ENCODE assay signal across 10 cellular contexts in genomic region chr4:1055243-1055701, GRCh38. TPM values are rescaled to one million over a fixed set of nuclear protein-coding genes. Genes with fewer than 3 reads are reported as not detected.
DNase-seq lines count a peak whose midpoint lies in the region; ATAC-seq and TF ChIP-seq lines count a peak whose summit lies in the region.
"Not testable (repeated sequence)": the region's sequence is repeated elsewhere in the genome, so short reads cannot be mapped to it uniquely, and the experiment has no call there.
"Had no signal": no experiment of that assay in that cellular context is flagged by ENCODE, and none has a peak within 500 bp of the region (broad histone marks: within the 10 kb centered on the region; RNA-seq: fewer than 3 reads in every experiment).

No MANE protein-coding gene starts in this region.

- not testable (repeated sequence) for H3K9me3 Mint-ChIP-seq in activated CD8-positive, alpha-beta T cell treated with anti-CD3 and anti-CD28 coated beads for 36 hours; activated naive CD8-positive, alpha-beta T cell treated with anti-CD3 and anti-CD28 coated beads, Interleukin-2, amount 10 ng/mL, durations not matched to agents 7 days and 5 days; stimulated activated effector memory CD8-positive, alpha-beta T cell treated with anti-CD3 and anti-CD28 coated beads, Interleukin-12 subunit alpha, Interleukin-12 subunit beta, amount 100 ng/mL, for 72 hours

- H4K20me1 ChIP-seq in BLaER1: peaks cover 55% of the 10 kb centered on the region
- H4K20me1 ChIP-seq in OCI-LY7 (ENCODE audit: insufficient read depth, low read length): not testable (repeated sequence)

- CTCF ChIA-PET in OCI-LY7 (lab: Charles Lee; ENCODE audit: unreplicated experiment): interaction anchor here (0.6 kb wide), 1 partner anchor 76 kb away, joined by 4 read pairs; no protein-coding TSS in a partner anchor
- CTCF ChIA-PET in activated CD8-positive, alpha-beta T cell treated with anti-CD3 and anti-CD28 coated beads for 36 hours (lab: Charles Lee): interaction anchor here (0.9 kb wide), 1 partner anchor 301 kb away, joined by 3 read pairs; no protein-coding TSS in a partner anchor

- not testable (repeated sequence) for BruUV-seq in OCI-LY7 (replicated peaks; lab: Mats Ljungman, UMichigan)

- H3K4me1 ChIP-seq in BLaER1: peaks cover 52% of the 10 kb centered on the region
- peaks cover 15% of the 10 kb centered on the region for H3K4me1 ChIP-seq in OCI-LY7 (ENCODE audit: insufficient read depth, low read length, poor library complexity, severe bottlenecking)
- not testable (repeated sequence) for H3K4me1 ChIP-seq in foreskin keratinocyte
- peaks cover 15% of the 10 kb centered on the region for H3K4me1 ChIP-seq in mesenchymal stem cell (ENCODE audit: control insufficient read depth, insufficient read depth, low read depth, low read length)

- H2BK120ac ChIP-seq in mesenchymal stem cell (ENCODE audit: low read depth, low read length): not testable (repeated sequence)

- H3K4me1 Mint-ChIP-seq in activated CD8-positive, alpha-beta T cell treated with anti-CD3 and anti-CD28 coated beads for 36 hours (ENCODE audit: low read depth); activated naive CD8-positive, alpha-beta T cell treated with anti-CD3 and anti-CD28 coated beads, Interleukin-2, amount 10 ng/mL, durations not matched to agents 7 days and 5 days: not testable (repeated sequence)
- H3K4me1 Mint-ChIP-seq in stimulated activated effector memory CD8-positive, alpha-beta T cell treated with anti-CD3 and anti-CD28 coated beads, Interleukin-12 subunit alpha, Interleukin-12 subunit beta, amount 100 ng/mL, for 72 hours: peaks cover 11% of the 10 kb centered on the region

- intact Hi-C loops in OCI-LY7 (cut with micrococcal nuclease; ENCODE audit: unreplicated experiment); activated CD8-positive, alpha-beta T cell treated with anti-CD3 and anti-CD28 coated beads for 36 hours (cut with micrococcal nuclease): not testable (repeated sequence)

- not testable (repeated sequence) for H3K9ac ChIP-seq in BLaER1
- peak overlapping the region; percentile 15 for H3K9ac ChIP-seq in mesenchymal stem cell (ENCODE audit: low read length)

- H4K91ac ChIP-seq in mesenchymal stem cell (ENCODE audit: low read length): not testable (repeated sequence)

- not testable (repeated sequence) for H2BK12ac ChIP-seq in mesenchymal stem cell (ENCODE audit: low read length in 2 of 2)

- H3K27ac ChIP-seq in BLaER1; foreskin keratinocyte; mesenchymal stem cell (ENCODE audit: low read length, poor library complexity, severe bottlenecking): not testable (repeated sequence)
- peak overlapping the region; percentile 40 for H3K27ac ChIP-seq in OCI-LY7 (ENCODE audit: low read depth, low read length, poor library complexity, severe bottlenecking)

- peak overlapping the region in 1 of 2 experiments; percentile 31 for H3K4ac ChIP-seq in mesenchymal stem cell (ENCODE audit: low read depth in 1 of 2, low read length in 2 of 2)

- H2BK5ac ChIP-seq in mesenchymal stem cell (ENCODE audit: low read depth, low read length, poor library complexity, severe bottlenecking): not testable (repeated sequence)

- H3K4me3 ChIP-seq in BLaER1: peak overlapping the region; percentile 54; the same call in 1 of the 2 replicates
- peak overlapping the region; percentile 60 for H3K4me3 ChIP-seq in OCI-LY7 (ENCODE audit: low read depth, low read length, poor library complexity, severe bottlenecking)
- H3K4me3 ChIP-seq in mesenchymal stem cell (ENCODE audit: insufficient read depth in 1 of 2, low read depth in 1 of 2, low read length in 2 of 2): peak overlapping the region in 1 of 2 experiments; percentile 28

- peak overlapping the region; percentile 82 for H3K27ac Mint-ChIP-seq in activated CD8-positive, alpha-beta T cell treated with anti-CD3 and anti-CD28 coated beads for 36 hours
- H3K27ac Mint-ChIP-seq in activated naive CD8-positive, alpha-beta T cell treated with anti-CD3 and anti-CD28 coated beads, Interleukin-2, amount 10 ng/mL, durations not matched to agents 7 days and 5 days: peak overlapping the region; percentile 88
- peak overlapping the region; percentile 51 for H3K27ac Mint-ChIP-seq in stimulated activated effector memory CD8-positive, alpha-beta T cell treated with anti-CD3 and anti-CD28 coated beads, Interleukin-12 subunit alpha, Interleukin-12 subunit beta, amount 100 ng/mL, for 72 hours

- not testable (repeated sequence) for H2BK15ac ChIP-seq in mesenchymal stem cell (ENCODE audit: low read depth, poor library complexity, severe bottlenecking)

- DNase-seq in OCI-LY7 (ENCODE audit: low spot score); activated naive CD8-positive, alpha-beta T cell treated with anti-CD3 and anti-CD28 coated beads, Interleukin-2, amount 10 ng/mL, durations not matched to agents 7 days and 5 days; foreskin keratinocyte; mesenchymal stem cell; stimulated activated effector memory CD8-positive, alpha-beta T cell treated with anti-CD3 and anti-CD28 coated beads, Interleukin-12 subunit alpha, Interleukin-12 subunit beta, amount 100 ng/mL, for 72 hours (ENCODE audit: low spot score in 2 of 2): not testable (repeated sequence)
- DNase-seq in activated CD8-positive, alpha-beta T cell treated with anti-CD3 and anti-CD28 coated beads for 36 hours: peak; percentile 26

- H3K27me3 Mint-ChIP-seq in activated CD8-positive, alpha-beta T cell treated with anti-CD3 and anti-CD28 coated beads for 36 hours; activated naive CD8-positive, alpha-beta T cell treated with anti-CD3 and anti-CD28 coated beads, Interleukin-2, amount 10 ng/mL, durations not matched to agents 7 days and 5 days: not testable (repeated sequence)

- not testable (repeated sequence) for H3K14ac ChIP-seq in mesenchymal stem cell (ENCODE audit: low read length in 2 of 2)

- not testable (repeated sequence) for H4K8ac ChIP-seq in mesenchymal stem cell (ENCODE audit: low read length)

- not testable (repeated sequence) for H3K18ac ChIP-seq in mesenchymal stem cell (ENCODE audit: low read depth in 1 of 2, low read length in 2 of 2)

- 64% methylated on average over 13 of the region's 13 CpGs for WGBS in mesenchymal stem cell

- H3K23ac ChIP-seq in mesenchymal stem cell (ENCODE audit: low read length in 2 of 2): not testable (repeated sequence)

- H3K79me2 ChIP-seq in OCI-LY7 (ENCODE audit: insufficient read depth, low read depth, low read length): not testable (repeated sequence)

- H3K36me3 ChIP-seq in BLaER1; OCI-LY7 (ENCODE audit: insufficient read depth, low read length); mesenchymal stem cell (ENCODE audit: control insufficient read depth in 1 of 2, insufficient read depth in 2 of 2, low read depth in 1 of 2, low read length in 2 of 2): not testable (repeated sequence)

- H3K4me3 Mint-ChIP-seq in activated CD8-positive, alpha-beta T cell treated with anti-CD3 and anti-CD28 coated beads for 36 hours: peak overlapping the region; percentile 59
- peak overlapping the region; percentile 74 for H3K4me3 Mint-ChIP-seq in activated naive CD8-positive, alpha-beta T cell treated with anti-CD3 and anti-CD28 coated beads, Interleukin-2, amount 10 ng/mL, durations not matched to agents 7 days and 5 days
- peak overlapping the region; percentile 60 for H3K4me3 Mint-ChIP-seq in stimulated activated effector memory CD8-positive, alpha-beta T cell treated with anti-CD3 and anti-CD28 coated beads, Interleukin-12 subunit alpha, Interleukin-12 subunit beta, amount 100 ng/mL, for 72 hours

- not testable (repeated sequence) for H2AK5ac ChIP-seq in mesenchymal stem cell (ENCODE audit: low read length, severe bottlenecking)

- ATAC-seq in GM21423 (IDR thresholded peaks at IDR 0.05; ENCODE audit: unreplicated experiment) (peak; percentile 11), foreskin keratinocyte (peak; percentile 14)
- ATAC-seq in activated CD8-positive, alpha-beta T cell treated with anti-CD3 and anti-CD28 coated beads for 36 hours: peak; percentile 26
- peak; percentile 15 for ATAC-seq in activated naive CD8-positive, alpha-beta T cell treated with anti-CD3 and anti-CD28 coated beads, Interleukin-2, amount 10 ng/mL, durations not matched to agents 7 days and 5 days (ENCODE audit: low read depth)
- ATAC-seq in stimulated activated effector memory CD8-positive, alpha-beta T cell treated with anti-CD3 and anti-CD28 coated beads, Interleukin-12 subunit alpha, Interleukin-12 subunit beta, amount 100 ng/mL, for 72 hours: peak; percentile 39

- not testable (repeated sequence) for H3K36me3 Mint-ChIP-seq in activated CD8-positive, alpha-beta T cell treated with anti-CD3 and anti-CD28 coated beads for 36 hours (ENCODE audit: low read depth); activated naive CD8-positive, alpha-beta T cell treated with anti-CD3 and anti-CD28 coated beads, Interleukin-2, amount 10 ng/mL, durations not matched to agents 7 days and 5 days; stimulated activated effector memory CD8-positive, alpha-beta T cell treated with anti-CD3 and anti-CD28 coated beads, Interleukin-12 subunit alpha, Interleukin-12 subunit beta, amount 100 ng/mL, for 72 hours

- POLR2A ChIA-PET in OCI-LY7 (lab: Charles Lee): not testable (repeated sequence)
- POLR2A ChIA-PET in activated CD8-positive, alpha-beta T cell treated with anti-CD3 and anti-CD28 coated beads for 36 hours (lab: Charles Lee): interaction anchor here (0.7 to 1.0 kb wide), 3 partner anchors 9 to 235 kb away, joined by 3 read pairs; partner anchors contain the start of gene MAEA
- POLR2A ChIA-PET in activated naive CD8-positive, alpha-beta T cell treated with anti-CD3 and anti-CD28 coated beads, Interleukin-2, amount 10 ng/mL, durations not matched to agents 7 days and 5 days (lab: Charles Lee): interaction anchor here (0.7 to 1.2 kb wide), 3 partner anchors 10 to 387 kb away, joined by 3 to 5 read pairs (median 4); partner anchors contain the start of genes GAK and TMEM175

- not testable (repeated sequence) for H3K79me1 ChIP-seq in mesenchymal stem cell (replicated peaks; ENCODE audit: low read length, poor library complexity, severe bottlenecking)

- H3K9me2 ChIP-seq in OCI-LY7 (ENCODE audit: insufficient read depth, low read length): not testable (repeated sequence)

- TF ChIP-seq CTCF in OCI-LY7 (conservative IDR thresholded peaks at IDR 0.05; ENCODE audit: low read length); activated CD8-positive, alpha-beta T cell treated with anti-CD3 and anti-CD28 coated beads for 36 hours (IDR thresholded peaks at IDR 0.05); foreskin keratinocyte (conservative IDR thresholded peaks at IDR 0.05): not testable (repeated sequence)

- H2AFZ ChIP-seq in OCI-LY7 (ENCODE audit: low read length): peak overlapping the region; percentile 99
- H2AFZ ChIP-seq in mesenchymal stem cell (ENCODE audit: low read depth, low read length): not testable (repeated sequence)

- H3K27me3 ChIP-seq in BLaER1 (peaks cover 95% of the 10 kb centered on the region), foreskin keratinocyte (peaks cover 80% of the 10 kb centered on the region), mesenchymal stem cell (ENCODE audit: control insufficient read depth in 1 of 2, insufficient read depth in 1 of 2, low read length in 2 of 2) (peaks cover 31 to 37% of the 10 kb centered on the region in 2 experiments)

- H3K4me2 ChIP-seq in BLaER1: peak overlapping the region; percentile 78
- H3K4me2 ChIP-seq in OCI-LY7 (ENCODE audit: low read length): peak overlapping the region; percentile 61
- not testable (repeated sequence) for H3K4me2 ChIP-seq in mesenchymal stem cell (ENCODE audit: low read length, poor library complexity, severe bottlenecking)

- peaks cover 18% of the 10 kb centered on the region for H3K9me3 ChIP-seq in BLaER1
- not testable (repeated sequence) for H3K9me3 ChIP-seq in OCI-LY7 (ENCODE audit: low read length); mesenchymal stem cell (ENCODE audit: control insufficient read depth, low read length)

RNA-seq across cellular contexts. Expression of gene FGFRL1, which starts 43.8 kb away (rescaled TPM):
- total RNA-seq in OCI-LY7 (2014; rRNA removed; shearing (Covaris generic)): 1.4 and 1.8 TPM in 2 replicates
- total RNA-seq in OCI-LY7 (2022) (2.7 and 3.1 TPM in 2 replicates), foreskin keratinocyte (6.0 and 6.6 TPM in 2 replicates)
- total RNA-seq in activated CD8-positive, alpha-beta T cell treated with anti-CD3 and anti-CD28 coated beads for 36 hours: 10 to 100 TPM; 16.2 to 18.0 TPM
- total RNA-seq in activated naive CD8-positive, alpha-beta T cell treated with anti-CD3 and anti-CD28 coated beads, Interleukin-2, amount 10 ng/mL, durations not matched to agents 7 days and 5 days: 10 to 100 TPM; 15.5 to 19.1 TPM
- polyA plus RNA-seq in foreskin keratinocyte: 5.0 and 5.5 TPM in 2 replicates
- polyA plus RNA-seq in mesenchymal stem cell (2013, experiment 1 of 2): 23.4 TPM
- polyA plus RNA-seq in mesenchymal stem cell (2013, experiment 2 of 2): 23.1 TPM

RNA-seq across cellular contexts. Expression of gene RNF212, which starts 58.1 kb away (rescaled TPM):
- total RNA-seq in OCI-LY7 (2014; rRNA removed; shearing (Covaris generic)): not detected in 2 replicates
- total RNA-seq in OCI-LY7 (2022) (not detected in 2 replicates), foreskin keratinocyte (0.17 and 0.35 TPM in 2 replicates)
- 1 to 10 TPM; 3.0 to 3.3 TPM for total RNA-seq in activated CD8-positive, alpha-beta T cell treated with anti-CD3 and anti-CD28 coated beads for 36 hours
- 1 to 10 TPM; 7.3 to 8.1 TPM for total RNA-seq in activated naive CD8-positive, alpha-beta T cell treated with anti-CD3 and anti-CD28 coated beads, Interleukin-2, amount 10 ng/mL, durations not matched to agents 7 days and 5 days
- 0.28 and 0.37 TPM in 2 replicates for polyA plus RNA-seq in foreskin keratinocyte
- 2.9 TPM for polyA plus RNA-seq in mesenchymal stem cell (2013, experiment 1 of 2)
- 3.2 TPM for polyA plus RNA-seq in mesenchymal stem cell (2013, experiment 2 of 2)
- total RNA-seq: LHCN-M2, RPMI7951 had no signal
